Comparison of ENCODE assay signal across 18 cellular contexts in genomic region chr1:183995322-183996035, GRCh38. TPM values are rescaled to one million over a fixed set of nuclear protein-coding genes. Genes with fewer than 3 reads are reported as not detected.
DNase-seq lines count a peak whose midpoint lies in the region; ATAC-seq, FAIRE-seq and TF ChIP-seq lines count a peak whose summit lies in the region.
"Had no signal": no experiment of that assay in that cellular context is flagged by ENCODE, and none has a peak within 500 bp of the region (broad histone marks: within the 10 kb centered on the region; RNA-seq: fewer than 3 reads in every experiment).

No MANE protein-coding gene starts in this region.

- H3K4me3 ChIP-seq in HepG2 (replicated peaks in 1 of 3; ENCODE audit: insufficient read depth in 1 of 3, low read depth in 2 of 3, low read length in 3 of 3) (no peak overlapping the region; a peak in 1 of 6 replicates), right lobe of liver (no peak overlapping the region), fibroblast of lung (replicated peaks in 1 of 4; ENCODE audit: control extremely low read depth in 1 of 4, insufficient read depth in 1 of 4, low read depth in 3 of 4, low read length in 4 of 4) (no peak overlapping the region), upper lobe of right lung (no peak overlapping the region)
- H3K4me3 ChIP-seq: coronary artery, esophagus squamous epithelium had no signal

- no peak for TF ChIP-seq RAD21 in HepG2 (CRISPR knock-in tag; IDR thresholded peaks at IDR 0.05)

- CTCF ChIA-PET in HepG2 (lab: Yijun Ruan, JAX; ENCODE audit: low intra/inter-chr PET ratio, low total read pairs): no interaction called here

- no peak for DNase-seq in HepG2 (ENCODE audit: low spot score)
- no peak for DNase-seq in right lobe of liver
- DNase-seq in fibroblast of lung (ENCODE audit: low read depth in 2 of 2): peak in 1 of 2 donors; percentile 36
- DNase-seq in kidney glomerular epithelial cell (lab: John Stamatoyannopoulos, UW): peak; percentile 35
- DNase-seq in upper lobe of right lung: peak; percentile 70
- DNase-seq in Kasumi-1 (lab: John Stamatoyannopoulos, UW): no peak
- DNase-seq in NCI-H1436 treated with DMSO at 0.1 percent for 48 hours (lab: John Stamatoyannopoulos, UW): no peak
- DNase-seq in UCSD-AML1 (lab: John Stamatoyannopoulos, UW; ENCODE audit: unreplicated experiment): no peak
- DNase-seq: activated CD4-positive, alpha-beta memory T cell treated with anti-CD3 and anti-CD28 coated beads for 36 hours; DMS79 treated with DMSO at 0.1 percent for 48 hours; esophagus squamous epithelium; KBM-7; NCI-H1417 treated with DMSO at 0.1 percent for 48 hours had no signal

- no peak overlapping the region for H2AFZ ChIP-seq in HepG2 (ENCODE audit: low read length)
- H2AFZ ChIP-seq in fibroblast of lung (ENCODE audit: low read length): peak overlapping the region; percentile 37
- H2AFZ ChIP-seq: parathyroid adenoma had no signal

- WGBS in HepG2 (ENCODE audit: low lambda C conversion rate): 31% methylated on average over 9 of the region's 9 CpGs
- WGBS in right lobe of liver (ENCODE audit: insufficient coverage, low coverage, low lambda C conversion rate, missing lambda C conversion rate): 56% methylated on average over 9 of the region's 9 CpGs

- H3K79me2 ChIP-seq in HepG2 (ENCODE audit: insufficient read depth, low read length) (no peaks in the 10 kb centered on the region), fibroblast of lung (ENCODE audit: control insufficient read depth, insufficient read depth, low read length) (no peaks in the 10 kb centered on the region)
- H3K79me2 ChIP-seq: parathyroid adenoma had no signal

- POLR2A ChIA-PET in HepG2 (lab: Yijun Ruan, JAX): interaction anchor here (0.8 kb wide), 1 partner anchor 56 kb away, joined by 4 read pairs; the partner anchor contains the start of gene TSEN15

- H3K27me3 ChIP-seq in HepG2 (ENCODE audit: control insufficient read depth in 1 of 2, insufficient read depth in 2 of 2, low read length in 2 of 2): no peaks in the 10 kb centered on the region
- no peaks in the 10 kb centered on the region for H3K27me3 ChIP-seq in right lobe of liver
- H3K27me3 ChIP-seq in fibroblast of lung (ENCODE audit: control insufficient read depth, insufficient read depth, low read length): no peaks in the 10 kb centered on the region
- no peaks in the 10 kb centered on the region for H3K27me3 ChIP-seq in upper lobe of right lung
- H3K27me3 ChIP-seq: esophagus squamous epithelium had no signal

- TF ChIP-seq EP300 in HepG2 (IDR thresholded peaks at IDR 0.05; ENCODE audit: low read depth in 2 of 2, low read length in 2 of 2) (no peak), HepG2 (CRISPR knock-in tag; IDR thresholded peaks at IDR 0.05; ENCODE audit: borderline replicate concordance) (no peak)

- H3K36me3 ChIP-seq in HepG2 (replicated peaks in 1 of 2; ENCODE audit: control insufficient read depth in 1 of 2, insufficient read depth in 2 of 2, low read length in 2 of 2) (no peaks in the 10 kb centered on the region), right lobe of liver (no peaks in the 10 kb centered on the region), fibroblast of lung (ENCODE audit: control insufficient read depth, insufficient read depth, low read length) (no peaks in the 10 kb centered on the region), upper lobe of right lung (no peaks in the 10 kb centered on the region)
- H3K36me3 ChIP-seq: esophagus squamous epithelium had no signal

- H3K9ac ChIP-seq in HepG2 (ENCODE audit: insufficient read depth, low read depth, low read length) (no peak overlapping the region), fibroblast of lung (ENCODE audit: insufficient read depth, low read length) (no peak overlapping the region)
- H3K9ac ChIP-seq: parathyroid adenoma had no signal

- in situ Hi-C loops in HepG2 (cut with HindIII; ENCODE audit: extremely low pct_ligation_motif_present, low pct_unique_long_range_greater_than_20kb): no loop called here

- TF ChIP-seq CTCF in HepG2 (CRISPR knock-in tag; IDR thresholded peaks at IDR 0.05) (no peak), right lobe of liver (IDR thresholded peaks at IDR 0.05) (no peak), fibroblast of lung (conservative IDR thresholded peaks at IDR 0.05 in 1 of 2, IDR thresholded peaks at IDR 0.05 in 1 of 2; ENCODE audit: low read depth in 1 of 2, low read length in 2 of 2) (no peak), upper lobe of right lung (IDR thresholded peaks at IDR 0.05) (no peak)

- H3K4me1 ChIP-seq in HepG2 (ENCODE audit: insufficient read depth, low read length) (peaks cover 67% of the 10 kb centered on the region), right lobe of liver (no peaks in the 10 kb centered on the region), fibroblast of lung (ENCODE audit: control insufficient read depth, extremely low read depth, insufficient read depth, low read length) (no peaks in the 10 kb centered on the region), upper lobe of right lung (no peaks in the 10 kb centered on the region)
- H3K4me1 ChIP-seq: esophagus squamous epithelium, parathyroid adenoma had no signal

- peak overlapping the region; percentile 52; the same call in 1 of the 2 replicates for H3K4me2 ChIP-seq in HepG2 (ENCODE audit: low read depth, low read length)
- no peak overlapping the region for H3K4me2 ChIP-seq in fibroblast of lung (ENCODE audit: extremely low read depth, insufficient read depth, low read length)

- H3K9me3 ChIP-seq in HepG2 (ENCODE audit: low read length) (no peaks in the 10 kb centered on the region), right lobe of liver (no peaks in the 10 kb centered on the region), fibroblast of lung (ENCODE audit: control insufficient read depth, insufficient read depth, low read depth, low read length) (no peaks in the 10 kb centered on the region), upper lobe of right lung (no peaks in the 10 kb centered on the region)
- H3K9me3 ChIP-seq: esophagus squamous epithelium had no signal

- ATAC-seq in HepG2: no peak
- ATAC-seq in right lobe of liver: no peak
- peak; percentile 73 for ATAC-seq in upper lobe of right lung
- ATAC-seq: SK-N-SH treated with all-trans-retinoic acid at 6 μM for 48 hours had no signal

- no peak for TF ChIP-seq POLR2A in HepG2 (IDR thresholded peaks at IDR 0.05; ENCODE audit: insufficient read depth in 1 of 2, low read depth in 2 of 2, low read length in 2 of 2)
- no peak for TF ChIP-seq POLR2A in right lobe of liver (IDR thresholded peaks at IDR 0.05)

- H3K27ac ChIP-seq in HepG2 (ENCODE audit: extremely low read length, insufficient read depth, low read length) (no peak overlapping the region), right lobe of liver (no peak overlapping the region), fibroblast of lung (ENCODE audit: insufficient read depth, low read length) (no peak overlapping the region), upper lobe of right lung (no peak overlapping the region)
- H3K27ac ChIP-seq: coronary artery, esophagus squamous epithelium, parathyroid adenoma had no signal

- BruUV-seq in HepG2 (replicated peaks; lab: Mats Ljungman, UMichigan): no TSS peak

- H4K20me1 ChIP-seq in HepG2 (ENCODE audit: insufficient read depth, low read length) (no peaks in the 10 kb centered on the region), fibroblast of lung (ENCODE audit: control insufficient read depth, extremely low read depth, insufficient read depth, low read length) (no peaks in the 10 kb centered on the region)

- FAIRE-seq in HepG2 (lab: Jason Lieb, UNC): no peak
- FAIRE-seq: A204.1 had no signal

- intact Hi-C loops in HepG2 (cut with micrococcal nuclease; ENCODE audit: unreplicated experiment) (loop anchor here (5.0 kb wide), 2 partner anchors 42 to 57 kb away; partner anchors contain the start of genes COLGALT2 and TSEN15), right lobe of liver (cut with DNase I) (no loop called here), upper lobe of right lung (cut with DNase I) (no loop called here)

RNA-seq across cellular contexts. Expression of gene COLGALT2, which starts 42.0 kb away (rescaled TPM):
- total RNA-seq in HepG2 (2016; rRNA removed; fragmentation: Illumina TruSeq; extraction: Trizol) (3.4 and 6.2 TPM in 2 replicates), right lobe of liver (under 1 TPM in 5 of 6 experiments, not detected in 1; 0.04 to 0.20 (median 0.17) TPM), fibroblast of lung (2.3 and 6.8 TPM in 2 replicates), upper lobe of right lung (7.4 TPM)
- 0.44 and 0.81 TPM in 2 replicates for total RNA-seq in HepG2 (2016; cell fraction: cytosol; rRNA removed; fragmentation: Illumina TruSeq; extraction: Trizol; ENCODE audit: low read depth)
- total RNA-seq in HepG2 (2016; cell fraction: insoluble cytoplasmic fraction; rRNA removed; fragmentation: Illumina TruSeq; extraction: Trizol): 3.4 and 6.0 TPM in 2 replicates
- total RNA-seq in HepG2 (2016; cell fraction: membrane; rRNA removed; fragmentation: Illumina TruSeq; extraction: Trizol): 2.0 and 2.2 TPM in 2 replicates
- total RNA-seq in HepG2 (2016; cell fraction: nucleus; rRNA removed; fragmentation: Illumina TruSeq; extraction: Trizol): 9.4 and 12.5 TPM in 2 replicates
- polyA plus RNA-seq in HepG2 (2011; rRNA removed) (2.4 and 3.3 TPM in 2 replicates), fibroblast of lung (4.3 and 5.7 TPM in 2 replicates)
- 2.5 and 3.3 TPM in 2 replicates for polyA plus RNA-seq in HepG2 (2011; cell fraction: cytosol; rRNA removed)
- 4.9 and 8.5 TPM in 2 replicates for polyA plus RNA-seq in HepG2 (2011; cell fraction: nucleus; rRNA removed)
- polyA plus RNA-seq in HepG2 (2012): 0.56 and 1.7 TPM in 2 replicates
- 0.26 and 0.44 TPM in 2 replicates for polyA plus RNA-seq in HepG2 (2016; cell fraction: cytosol; fragmentation: Illumina TruSeq; extraction: Trizol; ENCODE audit: low read depth)
- 3.1 and 3.2 TPM in 2 replicates for polyA plus RNA-seq in HepG2 (2016; cell fraction: insoluble cytoplasmic fraction; fragmentation: Illumina TruSeq; extraction: Trizol; ENCODE audit: low read depth)
- 0.97 and 1.1 TPM in 2 replicates for polyA plus RNA-seq in HepG2 (2016; cell fraction: membrane; fragmentation: Illumina TruSeq; extraction: Trizol; ENCODE audit: low read depth)
- 11.0 and 13.1 TPM in 2 replicates for polyA plus RNA-seq in HepG2 (2016; cell fraction: nucleus; fragmentation: Illumina TruSeq; extraction: Trizol; ENCODE audit: insufficient read depth, low read depth)
- 4.2 TPM in 1 of 2 replicates, not detected in the other for polyA minus RNA-seq in HepG2 (2011; rRNA and poly(A)+ RNA removed; ENCODE audit: low replicate concordance)
- polyA minus RNA-seq in HepG2 (2011; cell fraction: cytosol; rRNA and poly(A)+ RNA removed): 2.5 and 3.3 TPM in 2 replicates
- 7.1 and 11.3 TPM in 2 replicates for polyA minus RNA-seq in HepG2 (2011; cell fraction: nucleus; rRNA and poly(A)+ RNA removed)
- polyA plus RNA-seq in fibroblast of lung (2012): 3.7 and 4.4 TPM in 2 replicates
- 4.6 and 10.3 TPM in 2 replicates for polyA minus RNA-seq in fibroblast of lung (ENCODE audit: low replicate concordance)
- polyA plus RNA-seq: CD14-positive monocyte had no signal

RNA-seq across cellular contexts. Expression of gene TSEN15, which starts 56.1 kb away (rescaled TPM):
- total RNA-seq in HepG2 (2016; rRNA removed; fragmentation: Illumina TruSeq; extraction: Trizol) (35.8 and 44.3 TPM in 2 replicates), right lobe of liver (10 to 100 TPM in 5 of 6 experiments, 1 to 10 TPM in 1; 9.6 to 17.1 (median 11.3) TPM), fibroblast of lung (31.6 and 53.7 TPM in 2 replicates), upper lobe of right lung (27.2 TPM)
- total RNA-seq in HepG2 (2016; cell fraction: cytosol; rRNA removed; fragmentation: Illumina TruSeq; extraction: Trizol; ENCODE audit: low read depth): 6.4 and 7.5 TPM in 2 replicates
- 36.8 and 49.9 TPM in 2 replicates for total RNA-seq in HepG2 (2016; cell fraction: insoluble cytoplasmic fraction; rRNA removed; fragmentation: Illumina TruSeq; extraction: Trizol)
- total RNA-seq in HepG2 (2016; cell fraction: membrane; rRNA removed; fragmentation: Illumina TruSeq; extraction: Trizol): 22.1 and 23.2 TPM in 2 replicates
- total RNA-seq in HepG2 (2016; cell fraction: nucleus; rRNA removed; fragmentation: Illumina TruSeq; extraction: Trizol): 36.7 and 39.0 TPM in 2 replicates
- polyA plus RNA-seq in HepG2 (2011; rRNA removed) (17.3 and 25.6 TPM in 2 replicates), fibroblast of lung (54.4 and 74.2 TPM in 2 replicates)
- 14.6 and 16.8 TPM in 2 replicates for polyA plus RNA-seq in HepG2 (2011; cell fraction: cytosol; rRNA removed)
- 13.5 and 15.7 TPM in 2 replicates for polyA plus RNA-seq in HepG2 (2011; cell fraction: nucleus; rRNA removed)
- polyA plus RNA-seq in HepG2 (2012): 16.8 and 18.5 TPM in 2 replicates
- 8.7 and 10.5 TPM in 2 replicates for polyA plus RNA-seq in HepG2 (2016; cell fraction: cytosol; fragmentation: Illumina TruSeq; extraction: Trizol; ENCODE audit: low read depth)
- polyA plus RNA-seq in HepG2 (2016; cell fraction: insoluble cytoplasmic fraction; fragmentation: Illumina TruSeq; extraction: Trizol; ENCODE audit: low read depth): 48.1 and 51.6 TPM in 2 replicates
- 21.2 and 22.4 TPM in 2 replicates for polyA plus RNA-seq in HepG2 (2016; cell fraction: membrane; fragmentation: Illumina TruSeq; extraction: Trizol; ENCODE audit: low read depth)
- polyA plus RNA-seq in HepG2 (2016; cell fraction: nucleus; fragmentation: Illumina TruSeq; extraction: Trizol; ENCODE audit: insufficient read depth, low read depth): 45.6 and 47.3 TPM in 2 replicates
- polyA minus RNA-seq in HepG2 (2011; rRNA and poly(A)+ RNA removed; ENCODE audit: low replicate concordance): 28.6 and 45.4 TPM in 2 replicates
- 16.8 and 22.4 TPM in 2 replicates for polyA minus RNA-seq in HepG2 (2011; cell fraction: cytosol; rRNA and poly(A)+ RNA removed)
- polyA minus RNA-seq in HepG2 (2011; cell fraction: nucleus; rRNA and poly(A)+ RNA removed): 74.5 and 82.7 TPM in 2 replicates
- polyA plus RNA-seq in fibroblast of lung (2012): 40.5 and 47.1 TPM in 2 replicates
- polyA minus RNA-seq in fibroblast of lung (ENCODE audit: low replicate concordance): 32.9 and 49.0 TPM in 2 replicates

Comparison
In these comparisons a context has a peak if more than half of its experiments do, and no peak if none do; other contexts are left out.
1. DNase-seq: peak in kidney glomerular epithelial cell (single experiment) and upper lobe of right lung (single experiment); none in HepG2 (single experiment), right lobe of liver (0 of 3), Kasumi-1 (0 of 2), NCI-H1436 treated with DMSO at 0.1 percent for 48 hours (single experiment) and UCSD-AML1 (single experiment).